In the genomic region with DNA sequence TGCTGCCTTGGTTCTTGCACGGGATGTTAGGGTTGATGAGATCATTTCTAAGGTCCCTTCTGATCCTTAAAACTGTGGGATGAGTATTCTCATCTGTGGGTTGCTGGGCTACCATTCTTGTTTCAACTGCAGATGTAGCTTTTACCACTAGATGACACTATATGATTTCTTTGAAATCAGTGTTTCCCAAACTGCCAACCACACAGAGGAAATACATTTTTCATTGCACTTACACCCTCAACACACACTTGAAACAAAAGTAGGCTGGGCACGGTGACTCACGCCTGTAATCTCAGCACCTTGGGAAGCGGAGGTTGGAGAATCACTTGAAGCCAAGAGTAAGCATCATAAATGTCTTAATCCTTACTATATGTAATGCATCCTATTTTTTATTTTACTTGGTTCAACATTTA, we compare ENCODE assay signal across 8 cellular contexts. TPM values are rescaled to one million over a fixed set of nuclear protein-coding genes. Genes with fewer than 3 reads are reported as not detected.
DNase-seq lines count a peak whose midpoint lies in the region; ATAC-seq and TF ChIP-seq lines count a peak whose summit lies in the region.

No MANE protein-coding gene starts in this region.

- no peaks in the 10 kb centered on the region for H3K9me2 ChIP-seq in hepatocyte (replicated peaks; ENCODE audit: insufficient read depth)

- no peak for ATAC-seq in GM21528 (IDR thresholded peaks at IDR 0.05; ENCODE audit: low FRiP score, unreplicated experiment)
- ATAC-seq in HG02852 (IDR thresholded peaks at IDR 0.05; ENCODE audit: unreplicated experiment), result no peak

- CTCF ChIA-PET in activated naive CD4-positive, alpha-beta T cell treated with anti-CD3 and anti-CD28 coated beads, Interleukin-2, amount 10 ng/mL, durations not matched to agents 7 days and 5 days (lab: Charles Lee), result interaction anchor here (0.8 to 2.9 kb wide), 7 partner anchors 14 to 106 kb away, joined by 3 to 34 read pairs (median 3); no protein-coding TSS in a partner anchor

- H4K20me1 ChIP-seq in hepatocyte (ENCODE audit: insufficient read depth, poor library complexity, severe bottlenecking), result peaks cover 7% of the 10 kb centered on the region

- H2AFZ ChIP-seq in hepatocyte, result no peak overlapping the region

- H3K36me3 ChIP-seq in hepatocyte (replicated peaks; ENCODE audit: insufficient read depth, low read depth), result no peaks in the 10 kb centered on the region

- 49% methylated on average over 4 of the region's 4 CpGs for WGBS in hepatocyte (ENCODE audit: low lambda C conversion rate, missing lambda C conversion rate)

- no peak overlapping the region for H3K27ac Mint-ChIP-seq in activated naive CD4-positive, alpha-beta T cell treated with anti-CD3 and anti-CD28 coated beads, Interleukin-2, amount 10 ng/mL, durations not matched to agents 7 days and 5 days

- H3K36me3 Mint-ChIP-seq in activated naive CD4-positive, alpha-beta T cell treated with anti-CD3 and anti-CD28 coated beads, Interleukin-2, amount 10 ng/mL, durations not matched to agents 7 days and 5 days, result peaks cover 8% of the 10 kb centered on the region

- H3K27me3 ChIP-seq in hepatocyte, result no peaks in the 10 kb centered on the region

- H3K4me3 Mint-ChIP-seq in activated naive CD4-positive, alpha-beta T cell treated with anti-CD3 and anti-CD28 coated beads, Interleukin-2, amount 10 ng/mL, durations not matched to agents 7 days and 5 days, result no peak overlapping the region

- no peaks in the 10 kb centered on the region for H3K9me3 Mint-ChIP-seq in activated naive CD4-positive, alpha-beta T cell treated with anti-CD3 and anti-CD28 coated beads, Interleukin-2, amount 10 ng/mL, durations not matched to agents 7 days and 5 days

- no peak overlapping the region for H3K27ac ChIP-seq in hepatocyte

- peaks cover 25% of the 10 kb centered on the region for H3K79me2 ChIP-seq in hepatocyte

- DNase-seq in activated gamma-delta T cell treated with Interleukin-2 at 50 U/mL for 16 hours, result peak; percentile 7
- DNase-seq in activated gamma-delta T cell (lab: John Stamatoyannopoulos, UW), result no peak
- peak; percentile 65 for DNase-seq in NCI-H69 (lab: John Stamatoyannopoulos, UW)
- DNase-seq in activated naive CD4-positive, alpha-beta T cell treated with anti-CD3 and anti-CD28 coated beads, Interleukin-2, amount 10 ng/mL, durations not matched to agents 7 days and 5 days, result peak; percentile 46
- DNase-seq in hepatocyte (ENCODE audit: low spot score), result peak; percentile 71
- peak; percentile 21 to 39 for DNase-seq in stimulated activated CD4-positive, alpha-beta T cell treated with anti-CD3 and anti-CD28 coated beads, Interleukin-4, amount 100 ng/mL, for 4 hours

- H3K4me3 ChIP-seq in hepatocyte, result no peak overlapping the region

- no peaks in the 10 kb centered on the region for H3K4me1 ChIP-seq in hepatocyte (ENCODE audit: insufficient read depth)

- no peaks in the 10 kb centered on the region for H3K27me3 Mint-ChIP-seq in activated naive CD4-positive, alpha-beta T cell treated with anti-CD3 and anti-CD28 coated beads, Interleukin-2, amount 10 ng/mL, durations not matched to agents 7 days and 5 days

- peaks cover 29% of the 10 kb centered on the region for H3K4me1 Mint-ChIP-seq in activated naive CD4-positive, alpha-beta T cell treated with anti-CD3 and anti-CD28 coated beads, Interleukin-2, amount 10 ng/mL, durations not matched to agents 7 days and 5 days

- no peaks in the 10 kb centered on the region for H3K9me3 ChIP-seq in hepatocyte (ENCODE audit: low read depth)

- TF ChIP-seq CTCF in hepatocyte (IDR thresholded peaks at IDR 0.05; ENCODE audit: poor library complexity), result peak; percentile 69

- H3K4me2 ChIP-seq in hepatocyte, result no peak overlapping the region

RNA-seq across cellular contexts. Expression of gene LCMT1, which starts 15.3 kb away (rescaled TPM):
- 30.2 and 33.0 TPM in 2 replicates for total RNA-seq in hepatocyte
- polyA plus RNA-seq in hepatocyte, result 34.6 and 47.7 TPM in 2 replicates
